In the genomic region with DNA sequence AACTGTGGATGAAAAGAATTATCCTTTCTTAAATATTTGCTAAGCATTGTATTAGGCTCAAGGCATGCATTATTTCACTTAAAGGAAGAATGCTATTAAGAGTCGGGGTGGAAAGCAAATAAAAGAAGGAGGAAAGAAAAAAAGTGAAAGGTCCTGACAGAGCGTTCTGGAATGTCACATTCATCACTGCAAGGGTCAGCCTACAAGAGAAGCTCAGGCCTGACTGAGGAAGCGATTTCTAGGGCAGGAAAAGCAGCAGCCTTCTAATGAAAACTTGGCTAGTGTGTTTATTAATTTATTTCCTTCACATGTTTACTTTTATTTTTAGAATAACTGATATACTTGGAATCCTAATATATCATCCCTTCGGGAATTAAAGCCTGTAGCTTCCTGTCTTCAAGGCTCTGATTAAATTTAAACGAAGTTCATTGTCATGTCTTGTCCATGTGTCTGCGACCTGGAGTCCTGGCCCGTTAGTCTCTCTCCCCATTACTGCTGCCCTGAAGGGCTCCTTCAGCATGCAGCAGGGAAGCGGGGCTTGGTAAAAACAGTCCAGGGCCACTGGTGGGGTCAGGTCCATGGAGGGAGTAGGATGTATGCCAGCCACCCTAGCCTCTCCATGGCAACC, we compare ENCODE assay signal across 16 cellular contexts.
A peak's percentile ranks its signal among the peaks of the same experiment; 100 is the strongest.
DNase-seq lines count a peak whose midpoint lies in the region; ATAC-seq and TF ChIP-seq lines count a peak whose summit lies in the region.
"Had no signal": no experiment of that assay in that cellular context is flagged by ENCODE, and none has a peak within 500 bp of the region (broad histone marks: within the 10 kb centered on the region; RNA-seq: fewer than 3 reads in every experiment).

No MANE protein-coding gene starts in this region.

- H3K4me3 Mint-ChIP-seq in Caco-2 (ENCODE audit: unreplicated experiment): no peak overlapping the region

- no peaks in the 10 kb centered on the region for H3K27me3 ChIP-seq in Caco-2 (replicated peaks; ENCODE audit: control insufficient read depth, insufficient read depth, low read length)
- H3K27me3 ChIP-seq in PC-3 (ENCODE audit: low read length): no peaks in the 10 kb centered on the region
- no peaks in the 10 kb centered on the region for H3K27me3 ChIP-seq in mesendoderm (ENCODE audit: insufficient read depth, low read length, poor library complexity)

- H3K36me3 ChIP-seq in Caco-2 (ENCODE audit: control insufficient read depth, insufficient read depth, low read length): no peaks in the 10 kb centered on the region
- H3K36me3 ChIP-seq in PC-3 (ENCODE audit: low read depth, low read length): no peaks in the 10 kb centered on the region
- no peaks in the 10 kb centered on the region for H3K36me3 ChIP-seq in mesendoderm (ENCODE audit: control insufficient read depth, insufficient read depth, low read length)

- H3K27ac Mint-ChIP-seq in Caco-2 (ENCODE audit: unreplicated experiment): peak overlapping the region; percentile 39

- H4K8ac ChIP-seq in mesendoderm (ENCODE audit: low read depth, low read length): no peak overlapping the region

- H3K27me3 Mint-ChIP-seq in Caco-2 (ENCODE audit: insufficient read depth, unreplicated experiment): no peaks in the 10 kb centered on the region

- no peak overlapping the region for H2AFZ ChIP-seq in PC-3 (ENCODE audit: low read length)

- H2BK120ac ChIP-seq in mesendoderm (ENCODE audit: low read depth, low read length): no peak overlapping the region

- H3K4ac ChIP-seq in mesendoderm (ENCODE audit: low read depth, low read length): no peak overlapping the region

- TF ChIP-seq CTCF in Caco-2 (IDR thresholded peaks at IDR 0.05; ENCODE audit: insufficient read depth in 1 of 2, low read depth in 1 of 2, low read length in 1 of 2, severe bottlenecking in 1 of 2, unreplicated experiment in 1 of 2) (no peak), PC-3 (conservative IDR thresholded peaks at IDR 0.05; ENCODE audit: low read depth, low read length) (no peak), epithelial cell of esophagus (IDR thresholded peaks at IDR 0.05; ENCODE audit: insufficient read depth, low read depth, low read length, missing control alignments) (no peak)

- H3K9ac ChIP-seq in PC-3 (ENCODE audit: low read length): no peak overlapping the region
- H3K9ac ChIP-seq in mesendoderm (ENCODE audit: low read length): no peak overlapping the region

- H3K4me2 ChIP-seq in PC-3 (ENCODE audit: low read length) (no peak overlapping the region), mesendoderm (ENCODE audit: low read length) (no peak overlapping the region)

- H2AK5ac ChIP-seq in mesendoderm (ENCODE audit: low read length): no peak overlapping the region

- WGBS in mesendoderm (ENCODE audit: extremely low coverage, insufficient coverage, low lambda C conversion rate): no CpG with 5 or more reads among the region's 8 CpGs

- H2BK15ac ChIP-seq in mesendoderm (replicated peaks; ENCODE audit: low read depth): no peak overlapping the region

- no peak overlapping the region for H3K23ac ChIP-seq in mesendoderm (ENCODE audit: low read length)

- intact Hi-C loops in Caco-2 (cut with micrococcal nuclease; ENCODE audit: unreplicated experiment): no loop called here
- intact Hi-C loops in PC-3 (cut with micrococcal nuclease): no loop called here

- H3K27ac ChIP-seq in PC-3 (ENCODE audit: low read length) (no peak overlapping the region), mesendoderm (ENCODE audit: low read depth, low read length) (no peak overlapping the region)

- H3K9me3 Mint-ChIP-seq in Caco-2 (ENCODE audit: unreplicated experiment): no peaks in the 10 kb centered on the region

- no peaks in the 10 kb centered on the region for H3F3A ChIP-seq in PC-3 (ENCODE audit: low read length, unreplicated experiment)

- H3K9me3 ChIP-seq in Caco-2: no peaks in the 10 kb centered on the region
- H3K9me3 ChIP-seq in PC-3 (ENCODE audit: low read length): no peaks in the 10 kb centered on the region

- H3K4me1 Mint-ChIP-seq in Caco-2 (ENCODE audit: low read depth, unreplicated experiment): peaks cover 21% of the 10 kb centered on the region

- H3K56ac ChIP-seq in mesendoderm (ENCODE audit: low read length): no peak overlapping the region

- H4K5ac ChIP-seq in mesendoderm (ENCODE audit: low read length): no peak overlapping the region

- CTCF ChIA-PET in Caco-2 (lab: Charles Lee): no interaction called here
- CTCF ChIA-PET in PC-3 (lab: Charles Lee): no interaction called here

- no peaks in the 10 kb centered on the region for H3K79me1 ChIP-seq in mesendoderm (ENCODE audit: low read length)

- BruUV-seq in Caco-2 (replicated peaks; lab: Mats Ljungman, UMichigan): no TSS peak
- BruUV-seq in PC-3 (replicated peaks; lab: Mats Ljungman, UMichigan): no TSS peak

- H2BK5ac ChIP-seq in mesendoderm (ENCODE audit: low read length): no peak overlapping the region

- no peak overlapping the region for H3K18ac ChIP-seq in mesendoderm (ENCODE audit: low read length)

- H3K36me3 Mint-ChIP-seq in Caco-2 (ENCODE audit: insufficient read depth, unreplicated experiment): no peaks in the 10 kb centered on the region

- H3K79me2 ChIP-seq in PC-3 (ENCODE audit: low read length) (no peaks in the 10 kb centered on the region), mesendoderm (ENCODE audit: control insufficient read depth, insufficient read depth, low read length) (no peaks in the 10 kb centered on the region)

- H3K4me1 ChIP-seq in Caco-2: peaks cover 4% of the 10 kb centered on the region; the same call in 1 of the 2 replicates
- no peaks in the 10 kb centered on the region; the same call in none of the 2 replicates for H3K4me1 ChIP-seq in PC-3 (ENCODE audit: insufficient read depth, low read length)
- no peaks in the 10 kb centered on the region for H3K4me1 ChIP-seq in mesendoderm (ENCODE audit: control insufficient read depth, low read depth, low read length)

- H3K9me2 ChIP-seq in PC-3 (replicated peaks; ENCODE audit: low read length): no peaks in the 10 kb centered on the region

- H4K20me1 ChIP-seq in PC-3 (ENCODE audit: low read length): no peaks in the 10 kb centered on the region

- ATAC-seq in PC-3 (peak; percentile 97), GM21786 (IDR thresholded peaks at IDR 0.05; ENCODE audit: unreplicated experiment) (no peak)
- ATAC-seq: HCT116 had no signal

- POLR2A ChIA-PET in Caco-2 (lab: Charles Lee): no interaction called here
- POLR2A ChIA-PET in PC-3 (lab: Charles Lee; ENCODE audit: unreplicated experiment): no interaction called here

- H3K4me3 ChIP-seq in Caco-2 (ENCODE audit: low read depth, low read length) (no peak overlapping the region), PC-3 (ENCODE audit: low read length) (no peak overlapping the region), epithelial cell of esophagus (ENCODE audit: low read length) (no peak overlapping the region), mesendoderm (ENCODE audit: low read length) (no peak overlapping the region)

- DNase-seq in Caco-2: peak; percentile 32 to 38
- peak; percentile 41 for DNase-seq in PC-3
- peak; percentile 15 for DNase-seq in epithelial cell of esophagus (ENCODE audit: low read depth)
- DNase-seq in mesendoderm: peak; percentile 37
- DNase-seq in NK-92 (lab: John Stamatoyannopoulos, UW; ENCODE audit: unreplicated experiment): no peak
- no peak for DNase-seq in A172 (ENCODE audit: low spot score)
- DNase-seq in NCI-H2171 (lab: John Stamatoyannopoulos, UW): no peak
- DNase-seq: COR-L47; DMS79; NCI-H1105 treated with DMSO at 0.1 percent for 48 hours; NCI-H1694 treated with DMSO at 0.1 percent for 48 hours; NCI-H69; NK-92 treated with Interleukin-12 subunit alpha and Interleukin-12 subunit beta, amount 100 ng/mL, for 24 hours; SIG-M5 had no signal

Comparison
In these comparisons a context has a peak if more than half of its experiments do, and no peak if none do; other contexts are left out.
1. DNase-seq: peak in Caco-2 (2 of 2), PC-3 (single experiment), epithelial cell of esophagus (single experiment) and mesendoderm (single experiment); none in NK-92 (single experiment), A172 (single experiment) and NCI-H2171 (single experiment).